Comparison of ENCODE assay signal across 18 cellular contexts in genomic region chr3:75380276-75380771, GRCh38.
A peak's percentile ranks its signal among the peaks of the same experiment; 100 is the strongest.
DNase-seq lines count a peak whose midpoint lies in the region; ATAC-seq, FAIRE-seq and TF ChIP-seq lines count a peak whose summit lies in the region.
"Had no signal": no experiment of that assay in that cellular context is flagged by ENCODE, and none has a peak within 500 bp of the region (broad histone marks: within the 10 kb centered on the region; RNA-seq: fewer than 3 reads in every experiment).

No MANE protein-coding gene starts in this region.

- H4K8ac ChIP-seq in neuronal stem cell (ENCODE audit: low read depth, low read length) = peak overlapping the region; percentile 53

- peak overlapping the region; percentile 1 for H3K4me3 Mint-ChIP-seq in endothelial cell (ENCODE audit: unreplicated experiment)
- H3K4me3 Mint-ChIP-seq: CD4-positive, alpha-beta T cell had no signal

- H3K36me3 Mint-ChIP-seq in endothelial cell (ENCODE audit: low read depth, unreplicated experiment) = peaks cover 24% of the 10 kb centered on the region

- POLR2A ChIA-PET in HEK293 (lab: Yijun Ruan, JAX) = no interaction called here

- H3K4me1 ChIP-seq in HEK293 (ENCODE audit: control insufficient read depth, insufficient read depth, low read length) (no peaks in the 10 kb centered on the region), neuronal stem cell (ENCODE audit: control insufficient read depth in 2 of 2, insufficient read depth in 1 of 2, low read depth in 1 of 2, low read length in 2 of 2) (peaks cover 0 to 2% of the 10 kb centered on the region in 2 donors), heart right ventricle (no peaks in the 10 kb centered on the region)
- H3K4me1 ChIP-seq: Caco-2 had no signal

- no CpG with 5 or more reads among the region's 13 CpGs for WGBS in neuronal stem cell (ENCODE audit: extremely low coverage in 2 of 2, insufficient read length in 2 of 2, insufficient replicate concordance in 1 of 2), 2 donors
- WGBS in heart right ventricle, 2 donors = 90 to 97% methylated on average over 13 of the region's 13 CpGs

- H2AFZ ChIP-seq in neuronal stem cell (ENCODE audit: low read length) = no peak overlapping the region
- H2AFZ ChIP-seq: GM23248 had no signal

- no peak overlapping the region for H3K4ac ChIP-seq in neuronal stem cell (ENCODE audit: low read length)

- no peak overlapping the region for H3K4me2 ChIP-seq in neuronal stem cell (ENCODE audit: insufficient read depth, low read length, poor library complexity, severe bottlenecking)

- CTCF ChIA-PET in HEK293 (lab: Yijun Ruan, JAX) = no interaction called here

- TF ChIP-seq POLR2A in GM12891 (IDR thresholded peaks at IDR 0.05; ENCODE audit: low read depth, low read length) = no peak

- H2BK120ac ChIP-seq in neuronal stem cell (ENCODE audit: low read depth, low read length) = no peak overlapping the region

- H3K9me3 Mint-ChIP-seq in endothelial cell (ENCODE audit: unreplicated experiment) = no peaks in the 10 kb centered on the region

- no peak overlapping the region for H2BK5ac ChIP-seq in neuronal stem cell (ENCODE audit: low read length)

- no peak overlapping the region for H3K4me3 ChIP-seq in HEK293 (ENCODE audit: low read depth, low read length)
- peak overlapping the region in 1 of 2 donors; percentile 75 for H3K4me3 ChIP-seq in neuronal stem cell (ENCODE audit: low read length in 2 of 2)
- no peak overlapping the region for H3K4me3 ChIP-seq in heart right ventricle
- H3K4me3 ChIP-seq: GM23248 had no signal

- H2AK5ac ChIP-seq in neuronal stem cell (ENCODE audit: low read depth, low read length) = no peak overlapping the region

- H3K79me1 ChIP-seq in neuronal stem cell (ENCODE audit: low read depth, low read length) = peaks cover 5% of the 10 kb centered on the region

- DNase-seq in GM12891 (ENCODE audit: insufficient read length, low spot score) (no peak), endothelial cell (ENCODE audit: low spot score) (no peak), neuronal stem cell (ENCODE audit: low spot score) (no peak), heart right ventricle (no peak)
- no peak for DNase-seq in activated CD4-positive, CD25-positive, alpha-beta regulatory T cell (lab: John Stamatoyannopoulos, UW)
- no peak for DNase-seq in activated CD4-positive, CD25-positive, alpha-beta regulatory T cell treated with anti-CD3 and anti-CD28 coated beads, Interleukin-2, amount 50 U/mL, for 72 hours
- DNase-seq: AML-193; Caco-2; CD4-positive, alpha-beta T cell; GM23248; KG1 had no signal

- no peak for ATAC-seq in heart right ventricle
- ATAC-seq: HCT116 had no signal

- no peak overlapping the region for H3K27ac Mint-ChIP-seq in endothelial cell (ENCODE audit: unreplicated experiment)
- H3K27ac Mint-ChIP-seq: CD4-positive, alpha-beta T cell had no signal

- H2BK12ac ChIP-seq in neuronal stem cell (ENCODE audit: low read length) = no peak overlapping the region

- H2BK15ac ChIP-seq in neuronal stem cell (ENCODE audit: low read length) = no peak overlapping the region

- peak overlapping the region; percentile 100 for H3K14ac ChIP-seq in neuronal stem cell (ENCODE audit: low read length)

- H3K23ac ChIP-seq in neuronal stem cell (ENCODE audit: low read depth, low read length, poor library complexity) = peak overlapping the region; percentile 99

- H3K4me1 Mint-ChIP-seq in endothelial cell (ENCODE audit: unreplicated experiment) = peaks cover 4% of the 10 kb centered on the region

- H3K9me3 ChIP-seq in HEK293 (ENCODE audit: control insufficient read depth, insufficient read depth, low read depth, low read length) (no peaks in the 10 kb centered on the region), neuronal stem cell (replicated peaks in 1 of 2; ENCODE audit: control insufficient read depth in 2 of 2, insufficient read depth in 1 of 2, low read depth in 1 of 2, low read length in 2 of 2) (peaks cover 0 to 7% of the 10 kb centered on the region in 2 donors), heart right ventricle (no peaks in the 10 kb centered on the region)
- H3K9me3 ChIP-seq: Caco-2 had no signal

- H4K91ac ChIP-seq in neuronal stem cell (ENCODE audit: low read depth, low read length, poor library complexity) = peak overlapping the region; percentile 68

- H3K27me3 ChIP-seq in neuronal stem cell (ENCODE audit: control insufficient read depth in 3 of 3, insufficient read depth in 3 of 3, low read depth in 1 of 3, low read length in 3 of 3) = peaks cover 0 to 1% (median 0%) of the 10 kb centered on the region in 3 experiments
- H3K27me3 ChIP-seq in heart right ventricle = peaks cover 0 to 12% (median 0%) of the 10 kb centered on the region in 7 donors

- peak overlapping the region; percentile 93 for H3K18ac ChIP-seq in neuronal stem cell (ENCODE audit: low read length)

- peak overlapping the region; percentile 84 for H3K9ac ChIP-seq in neuronal stem cell (ENCODE audit: low read depth, low read length, poor library complexity)
- H3K9ac ChIP-seq: GM23248 had no signal

- H3K36me3 ChIP-seq in HEK293 (ENCODE audit: control insufficient read depth in 2 of 2, insufficient read depth in 1 of 2, low read length in 2 of 2) (no peaks in the 10 kb centered on the region), neuronal stem cell (replicated peaks in 1 of 2; ENCODE audit: control insufficient read depth in 2 of 2, insufficient read depth in 2 of 2, low read length in 2 of 2) (peaks cover 0 to 3% of the 10 kb centered on the region in 2 donors), heart right ventricle (no peaks in the 10 kb centered on the region)

- no peak overlapping the region for H3K27ac ChIP-seq in HEK293 (ENCODE audit: extremely low read depth, low read depth, low read length)
- H3K27ac ChIP-seq in neuronal stem cell (replicated peaks; ENCODE audit: low read length) = no peak overlapping the region
- H3K27ac ChIP-seq in heart right ventricle = no peak overlapping the region
- H3K27ac ChIP-seq: C4-2B, GM23248 had no signal

- H3K27me3 Mint-ChIP-seq in endothelial cell (ENCODE audit: unreplicated experiment) = peaks cover 11% of the 10 kb centered on the region

- intact Hi-C loops in heart right ventricle (cut with DNase I) = no loop called here

- FAIRE-seq in GM12891 (lab: Jason Lieb, UNC) = peak; percentile 31
- FAIRE-seq: A204.1, D721Med, G401.6, H54 had no signal

- TF ChIP-seq CTCF in HEK293 (tag by site-specific recombination; IDR thresholded peaks at IDR 0.05) = no peak
- no peak for TF ChIP-seq CTCF in endothelial cell (IDR thresholded peaks at IDR 0.05; ENCODE audit: unreplicated experiment)
- no peak for TF ChIP-seq CTCF in heart right ventricle (IDR thresholded peaks at IDR 0.05)

TF ChIP-seq in GM12891, 5 proteins besides CTCF, POLR2A, EP300 and RAD21:
- TF ChIP-seq POU2F2 (IDR thresholded peaks at IDR 0.05; ENCODE audit: low read depth, low read length) = no peak
- no peak for TF ChIP-seq POLR2AphosphoS5 (IDR thresholded peaks at IDR 0.05; ENCODE audit: low read depth, low read length)
- no peak for TF ChIP-seq TAF1 (IDR thresholded peaks at IDR 0.05; ENCODE audit: low read depth, low read length)
- TF ChIP-seq PAX5 (IDR thresholded peaks at IDR 0.05; ENCODE audit: insufficient read depth, low read length, severe bottlenecking) = no peak
- no peak for TF ChIP-seq SPI1 (IDR thresholded peaks at IDR 0.05; ENCODE audit: low read depth, low read length)

TF ChIP-seq in HEK293, 187 proteins besides CTCF, POLR2A, EP300 and RAD21:
- no peak for TF ChIP-seq ZBTB1 (tag by site-specific recombination; IDR thresholded peaks at IDR 0.05)
- TF ChIP-seq ZSCAN4 (tag by site-specific recombination; IDR thresholded peaks at IDR 0.05) = peak; percentile 93
TF ChIP-seq in HEK293: peak in this region for 1.
